In genomic region chr15:89088605-89089315, GRCh38 we compare ENCODE assay signal across 1 cellular context.
TF ChIP-seq lines count a peak whose summit lies in the region.

No MANE protein-coding gene starts in this region.

TF ChIP-seq in HepG2, 621 proteins besides CTCF, POLR2A, EP300 and RAD21 (continued from another document and continues in another):
- peak; percentile 61 for TF ChIP-seq ZNF18 (CRISPR knock-in tag; IDR thresholded peaks at IDR 0.05; ENCODE audit: insufficient replicate concordance)
- TF ChIP-seq ZMYM4 (CRISPR knock-in tag; IDR thresholded peaks at IDR 0.05), result no peak
- TF ChIP-seq ARNTL (CRISPR knock-in tag; IDR thresholded peaks at IDR 0.05), result peak; percentile 2; the same call in 1 of the 2 replicates
- TF ChIP-seq HDAC2 (CRISPR knock-in tag; IDR thresholded peaks at IDR 0.05), result 0 out of 2 replicates have a peak, but pooled peaks have one; percentile 23
- TF ChIP-seq ZNF672 (CRISPR knock-in tag; IDR thresholded peaks at IDR 0.05), result no peak
- TF ChIP-seq, protein P1, sequence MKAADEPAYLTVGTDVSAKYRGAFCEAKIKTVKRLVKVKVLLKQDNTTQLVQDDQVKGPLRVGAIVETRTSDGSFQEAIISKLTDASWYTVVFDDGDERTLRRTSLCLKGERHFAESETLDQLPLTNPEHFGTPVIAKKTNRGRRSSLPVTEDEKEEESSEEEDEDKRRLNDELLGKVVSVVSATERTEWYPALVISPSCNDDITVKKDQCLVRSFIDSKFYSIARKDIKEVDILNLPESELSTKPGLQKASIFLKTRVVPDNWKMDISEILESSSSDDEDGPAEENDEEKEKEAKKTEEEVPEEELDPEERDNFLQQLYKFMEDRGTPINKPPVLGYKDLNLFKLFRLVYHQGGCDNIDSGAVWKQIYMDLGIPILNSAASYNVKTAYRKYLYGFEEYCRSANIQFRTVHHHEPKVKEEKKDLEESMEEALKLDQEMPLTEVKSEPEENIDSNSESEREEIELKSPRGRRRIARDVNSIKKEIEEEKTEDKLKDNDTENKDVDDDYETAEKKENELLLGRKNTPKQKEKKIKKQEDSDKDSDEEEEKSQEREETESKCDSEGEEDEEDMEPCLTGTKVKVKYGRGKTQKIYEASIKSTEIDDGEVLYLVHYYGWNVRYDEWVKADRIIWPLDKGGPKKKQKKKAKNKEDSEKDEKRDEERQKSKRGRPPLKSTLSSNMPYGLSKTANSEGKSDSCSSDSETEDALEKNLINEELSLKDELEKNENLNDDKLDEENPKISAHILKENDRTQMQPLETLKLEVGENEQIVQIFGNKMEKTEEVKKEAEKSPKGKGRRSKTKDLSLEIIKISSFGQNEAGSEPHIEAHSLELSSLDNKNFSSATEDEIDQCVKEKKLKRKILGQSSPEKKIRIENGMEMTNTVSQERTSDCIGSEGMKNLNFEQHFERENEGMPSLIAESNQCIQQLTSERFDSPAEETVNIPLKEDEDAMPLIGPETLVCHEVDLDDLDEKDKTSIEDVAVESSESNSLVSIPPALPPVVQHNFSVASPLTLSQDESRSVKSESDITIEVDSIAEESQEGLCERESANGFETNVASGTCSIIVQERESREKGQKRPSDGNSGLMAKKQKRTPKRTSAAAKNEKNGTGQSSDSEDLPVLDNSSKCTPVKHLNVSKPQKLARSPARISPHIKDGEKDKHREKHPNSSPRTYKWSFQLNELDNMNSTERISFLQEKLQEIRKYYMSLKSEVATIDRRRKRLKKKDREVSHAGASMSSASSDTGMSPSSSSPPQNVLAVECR (CRISPR knock-in tag; IDR thresholded peaks at IDR 0.05; ENCODE audit: borderline replicate concordance), result peak; percentile 20
- no peak for TF ChIP-seq GMEB1 (CRISPR knock-in tag; IDR thresholded peaks at IDR 0.05; ENCODE audit: borderline replicate concordance)
- TF ChIP-seq ZNF766 (CRISPR knock-in tag; IDR thresholded peaks at IDR 0.05; ENCODE audit: borderline replicate concordance), result 0 out of 2 replicates have a peak, but pooled peaks have one; percentile 36
- TF ChIP-seq ZNF678 (CRISPR knock-in tag; IDR thresholded peaks at IDR 0.05), result peak; percentile 27; the same call in 1 of the 2 replicates
- peak; percentile 42; the same call in 1 of the 2 replicates for TF ChIP-seq PHF8 (CRISPR knock-in tag; IDR thresholded peaks at IDR 0.05)
- 0 out of 2 replicates have a peak, but pooled peaks have one; percentile 48 for TF ChIP-seq ZNF510 (CRISPR knock-in tag; IDR thresholded peaks at IDR 0.05; ENCODE audit: low read depth)
- 0 out of 2 replicates have a peak, but pooled peaks have one; percentile 24 for TF ChIP-seq ZSCAN21 (CRISPR knock-in tag; IDR thresholded peaks at IDR 0.05; ENCODE audit: borderline replicate concordance)
- no peak for TF ChIP-seq KDM4B (CRISPR knock-in tag; IDR thresholded peaks at IDR 0.05)
- TF ChIP-seq ZNF280B (CRISPR knock-in tag; IDR thresholded peaks at IDR 0.05; ENCODE audit: borderline replicate concordance), result 0 out of 2 replicates have a peak, but pooled peaks have one; percentile 32
- no peak for TF ChIP-seq THRA (CRISPR knock-in tag; IDR thresholded peaks at IDR 0.05; ENCODE audit: borderline replicate concordance)
- no peak for TF ChIP-seq MAF1 (CRISPR knock-in tag; IDR thresholded peaks at IDR 0.05; ENCODE audit: borderline replicate concordance)
- TF ChIP-seq ZNF674 (CRISPR knock-in tag; IDR thresholded peaks at IDR 0.05; ENCODE audit: low read depth), result no peak
- no peak for TF ChIP-seq SRSF4 (IDR thresholded peaks at IDR 0.05; ENCODE audit: low read depth, low read length, poor library complexity, severe bottlenecking)
- TF ChIP-seq ZNF430 (CRISPR knock-in tag; IDR thresholded peaks at IDR 0.05), result 0 out of 2 replicates have a peak, but pooled peaks have one; percentile 28
- TF ChIP-seq EZH2 (conservative IDR thresholded peaks at IDR 0.05; ENCODE audit: low read depth, low read length), result no peak
- TF ChIP-seq MIER2 (CRISPR knock-in tag; IDR thresholded peaks at IDR 0.05), result peak; percentile 87
- no peak for TF ChIP-seq ZNF3 (CRISPR knock-in tag; IDR thresholded peaks at IDR 0.05)
- TF ChIP-seq KMT2A (CRISPR knock-in tag; IDR thresholded peaks at IDR 0.05), result no peak
- TF ChIP-seq ZNF225 (CRISPR knock-in tag; IDR thresholded peaks at IDR 0.05), result no peak
- no peak for TF ChIP-seq RARA (CRISPR knock-in tag; IDR thresholded peaks at IDR 0.05)
- TF ChIP-seq ZNF317 (CRISPR knock-in tag; IDR thresholded peaks at IDR 0.05), result 0 out of 2 replicates have a peak, but pooled peaks have one; percentile 41
- no peak for TF ChIP-seq NFATC3 (CRISPR knock-in tag; IDR thresholded peaks at IDR 0.05)
- 0 out of 2 replicates have a peak, but pooled peaks have one; percentile 12 for TF ChIP-seq ZNF350 (CRISPR knock-in tag; IDR thresholded peaks at IDR 0.05; ENCODE audit: borderline replicate concordance, low read depth)
- 0 out of 2 replicates have a peak, but pooled peaks have one; percentile 23 for TF ChIP-seq REL (CRISPR knock-in tag; conservative IDR thresholded peaks at IDR 0.05)
- TF ChIP-seq, protein P2, sequence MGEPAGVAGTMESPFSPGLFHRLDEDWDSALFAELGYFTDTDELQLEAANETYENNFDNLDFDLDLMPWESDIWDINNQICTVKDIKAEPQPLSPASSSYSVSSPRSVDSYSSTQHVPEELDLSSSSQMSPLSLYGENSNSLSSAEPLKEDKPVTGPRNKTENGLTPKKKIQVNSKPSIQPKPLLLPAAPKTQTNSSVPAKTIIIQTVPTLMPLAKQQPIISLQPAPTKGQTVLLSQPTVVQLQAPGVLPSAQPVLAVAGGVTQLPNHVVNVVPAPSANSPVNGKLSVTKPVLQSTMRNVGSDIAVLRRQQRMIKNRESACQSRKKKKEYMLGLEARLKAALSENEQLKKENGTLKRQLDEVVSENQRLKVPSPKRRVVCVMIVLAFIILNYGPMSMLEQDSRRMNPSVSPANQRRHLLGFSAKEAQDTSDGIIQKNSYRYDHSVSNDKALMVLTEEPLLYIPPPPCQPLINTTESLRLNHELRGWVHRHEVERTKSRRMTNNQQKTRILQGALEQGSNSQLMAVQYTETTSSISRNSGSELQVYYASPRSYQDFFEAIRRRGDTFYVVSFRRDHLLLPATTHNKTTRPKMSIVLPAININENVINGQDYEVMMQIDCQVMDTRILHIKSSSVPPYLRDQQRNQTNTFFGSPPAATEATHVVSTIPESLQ (CRISPR knock-in tag; conservative IDR thresholded peaks at IDR 0.05), result no peak
- TF ChIP-seq ZNF556 (CRISPR knock-in tag; IDR thresholded peaks at IDR 0.05; ENCODE audit: borderline replicate concordance), result 0 out of 2 replicates have a peak, but pooled peaks have one; percentile 45
- TF ChIP-seq MEIS1 (CRISPR knock-in tag; IDR thresholded peaks at IDR 0.05; ENCODE audit: borderline replicate concordance), result peak; percentile 49; the same call in 1 of the 2 replicates
- TF ChIP-seq ZFX (CRISPR knock-in tag; IDR thresholded peaks at IDR 0.05; ENCODE audit: low read depth), result peak; percentile 47; the same call in 1 of the 2 replicates
- 0 out of 2 replicates have a peak, but pooled peaks have one; percentile 85 for TF ChIP-seq ZNF724P (CRISPR knock-in tag; IDR thresholded peaks at IDR 0.05; ENCODE audit: borderline replicate concordance)
- TF ChIP-seq POGK (CRISPR knock-in tag; conservative IDR thresholded peaks at IDR 0.05), result peak; percentile 48; the same call in 1 of the 2 replicates
- 0 out of 2 replicates have a peak, but pooled peaks have one; percentile 56 for TF ChIP-seq ATF7-NPFF (CRISPR knock-in tag; IDR thresholded peaks at IDR 0.05; ENCODE audit: low read depth)
- TF ChIP-seq ZNF619 (CRISPR knock-in tag; IDR thresholded peaks at IDR 0.05), result peak; percentile 42; the same call in 1 of the 2 replicates
- no peak for TF ChIP-seq ZNF512B (CRISPR knock-in tag; IDR thresholded peaks at IDR 0.05; ENCODE audit: borderline replicate concordance)
- peak; percentile 22; the same call in 1 of the 2 replicates for TF ChIP-seq ZSCAN31 (CRISPR knock-in tag; IDR thresholded peaks at IDR 0.05; ENCODE audit: low read depth)
- TF ChIP-seq TCF7 (IDR thresholded peaks at IDR 0.05; ENCODE audit: low read depth), result no peak
- peak; percentile 5; the same call in 1 of the 2 replicates for TF ChIP-seq GABPB1 (CRISPR knock-in tag; IDR thresholded peaks at IDR 0.05)
- TF ChIP-seq ZNF383 (CRISPR knock-in tag; IDR thresholded peaks at IDR 0.05; ENCODE audit: borderline replicate concordance), result no peak
- 0 out of 2 replicates have a peak, but pooled peaks have one; percentile 25 for TF ChIP-seq KDM5B (CRISPR knock-in tag; IDR thresholded peaks at IDR 0.05; ENCODE audit: borderline replicate concordance)
- TF ChIP-seq ZNF263 (CRISPR knock-in tag; IDR thresholded peaks at IDR 0.05), result peak; percentile 76
- 0 out of 2 replicates have a peak, but pooled peaks have one; percentile 9 for TF ChIP-seq RXRA (CRISPR knock-in tag; IDR thresholded peaks at IDR 0.05)
- peak; percentile 53; the same call in 1 of the 2 replicates for TF ChIP-seq ZNF543 (CRISPR knock-in tag; IDR thresholded peaks at IDR 0.05)
- TF ChIP-seq MIER3 (CRISPR knock-in tag; IDR thresholded peaks at IDR 0.05; ENCODE audit: borderline replicate concordance), result no peak
- TF ChIP-seq AHR (CRISPR knock-in tag; IDR thresholded peaks at IDR 0.05), result no peak
- no peak for TF ChIP-seq ZNF720 (CRISPR knock-in tag; IDR thresholded peaks at IDR 0.05)
- TF ChIP-seq SIN3B (IDR thresholded peaks at IDR 0.05; ENCODE audit: low read length), result no peak
